17 cellular contexts compared by ENCODE assay signal in genomic region chr5:88172847-88173758, GRCh38.
DNase-seq lines count a peak whose midpoint lies in the region; ATAC-seq, FAIRE-seq and TF ChIP-seq lines count a peak whose summit lies in the region.
"Had no signal": no experiment of that assay in that cellular context is flagged by ENCODE, and none has a peak within 500 bp of the region (broad histone marks: within the 10 kb centered on the region; RNA-seq: fewer than 3 reads in every experiment).

No MANE protein-coding gene starts in this region.

- FAIRE-seq in urothelium cell line (lab: Jason Lieb, UNC), result no peak
- FAIRE-seq: RCC 7860 had no signal

- H3K36me3 ChIP-seq in HUES6 (ENCODE audit: control insufficient read depth, insufficient read depth, low read length), result no peaks in the 10 kb centered on the region

- peak overlapping the region; percentile 27; the same call in 1 of the 2 replicates for H3K4me3 ChIP-seq in HUES6 (ENCODE audit: low read depth, low read length)
- H3K4me3 ChIP-seq in WI38 (ENCODE audit: low read depth, low read length), result peak overlapping the region; percentile 12; the same call in 1 of the 2 replicates
- H3K4me3 ChIP-seq: testis had no signal

- CTCF ChIA-PET in HEK293T (lab: Yijun Ruan, JAX), result interaction anchor here (0.6 kb wide), 1 partner anchor 789 kb away, joined by 3 read pairs; no protein-coding TSS in a partner anchor

- no peaks in the 10 kb centered on the region for H3K27me3 ChIP-seq in HUES6 (ENCODE audit: control insufficient read depth, insufficient read depth, low read length)
- H3K27me3 ChIP-seq: testis had no signal

- DNase-seq in EH (ENCODE audit: low read depth), result peak; percentile 12
- DNase-seq in left kidney (ENCODE audit: low read depth, low spot score), result peak; percentile 26
- DNase-seq in natural killer cell treated with Interleukin-12 subunit alpha and Interleukin-12 subunit beta and Interleukin-15 and Interleukin-18, amount 100 ng/mL, for 72 hours (ENCODE audit: low spot score), result no peak
- no peak for DNase-seq in HEK293T (ENCODE audit: extremely low spot score)
- DNase-seq in urothelium cell line (ENCODE audit: low spot score), result no peak
- DNase-seq: activated CD4-positive, alpha-beta T cell treated with anti-CD3 and anti-CD28 coated beads for 36 hours; DMS153; effector memory CD8-positive, alpha-beta T cell; NCI-H1048; NCI-H345; T-cell; testis had no signal

- H3K4me1 Mint-ChIP-seq in natural killer cell treated with Interleukin-12 subunit alpha and Interleukin-12 subunit beta and Interleukin-15 and Interleukin-18, amount 100 ng/mL, for 72 hours (ENCODE audit: low read depth in 2 of 2), result no peaks in the 10 kb centered on the region
- H3K4me1 Mint-ChIP-seq: activated CD4-positive, alpha-beta T cell treated with anti-CD3 and anti-CD28 coated beads for 36 hours; T-cell had no signal

- no peak overlapping the region for H3K4me3 Mint-ChIP-seq in natural killer cell treated with Interleukin-12 subunit alpha and Interleukin-12 subunit beta and Interleukin-15 and Interleukin-18, amount 100 ng/mL, for 72 hours
- H3K4me3 Mint-ChIP-seq: activated CD4-positive, alpha-beta T cell treated with anti-CD3 and anti-CD28 coated beads for 36 hours; activated naive CD8-positive, alpha-beta T cell; effector memory CD8-positive, alpha-beta T cell; T-cell had no signal

- H3K9ac ChIP-seq in HUES6 (ENCODE audit: low read length), result peak overlapping the region; percentile 38

- no peak for TF ChIP-seq CTCF in WI38 (IDR thresholded peaks at IDR 0.05; ENCODE audit: low read depth, low read length)

- H3K27ac Mint-ChIP-seq in natural killer cell treated with Interleukin-12 subunit alpha and Interleukin-12 subunit beta and Interleukin-15 and Interleukin-18, amount 100 ng/mL, for 72 hours, result no peak overlapping the region
- H3K27ac Mint-ChIP-seq: activated CD4-positive, alpha-beta T cell treated with anti-CD3 and anti-CD28 coated beads for 36 hours; activated naive CD8-positive, alpha-beta T cell; effector memory CD8-positive, alpha-beta T cell; T-cell had no signal

- H3K9me3 ChIP-seq in HUES6 (ENCODE audit: control insufficient read depth, insufficient read depth, low read depth, low read length), result peaks cover 13% of the 10 kb centered on the region
- H3K9me3 ChIP-seq: testis had no signal

- H3K9me3 Mint-ChIP-seq in natural killer cell treated with Interleukin-12 subunit alpha and Interleukin-12 subunit beta and Interleukin-15 and Interleukin-18, amount 100 ng/mL, for 72 hours, result peaks cover 15% of the 10 kb centered on the region

- peaks cover 33 to 42% of the 10 kb centered on the region in 2 donors for H3K27me3 Mint-ChIP-seq in natural killer cell treated with Interleukin-12 subunit alpha and Interleukin-12 subunit beta and Interleukin-15 and Interleukin-18, amount 100 ng/mL, for 72 hours

- POLR2A ChIA-PET in HEK293T (lab: Yijun Ruan, JAX), result interaction anchor here (0.7 kb wide), 1 partner anchor 503 kb away, joined by 3 read pairs; no protein-coding TSS in a partner anchor

- H3K36me3 Mint-ChIP-seq in natural killer cell treated with Interleukin-12 subunit alpha and Interleukin-12 subunit beta and Interleukin-15 and Interleukin-18, amount 100 ng/mL, for 72 hours, result peaks cover 30% of the 10 kb centered on the region
- H3K36me3 Mint-ChIP-seq: T-cell had no signal

- H3K27ac ChIP-seq in HUES6 (ENCODE audit: low read depth, low read length), result peak overlapping the region; percentile 46; the same call in 1 of the 2 replicates
- H3K27ac ChIP-seq: testis had no signal

- peaks cover 10% of the 10 kb centered on the region for H3K4me1 ChIP-seq in HUES6 (ENCODE audit: control insufficient read depth, insufficient read depth, low read length)
- H3K4me1 ChIP-seq: testis had no signal

- no peak for ATAC-seq in HG03159 (IDR thresholded peaks at IDR 0.05; ENCODE audit: unreplicated experiment)
- ATAC-seq in natural killer cell treated with Interleukin-12 subunit alpha and Interleukin-12 subunit beta and Interleukin-15 and Interleukin-18, amount 100 ng/mL, for 72 hours, result no peak
- ATAC-seq: activated CD4-positive, alpha-beta T cell treated with anti-CD3 and anti-CD28 coated beads for 36 hours; effector memory CD8-positive, alpha-beta T cell; T-cell had no signal

TF ChIP-seq in HEK293T, 16 proteins besides CTCF, POLR2A, EP300 and RAD21:
- TF ChIP-seq SUZ12 (IDR thresholded peaks at IDR 0.05) (no peak), FOXA1 (IDR thresholded peaks at IDR 0.05) (no peak), LEF1 (IDR thresholded peaks at IDR 0.05; ENCODE audit: borderline replicate concordance) (no peak), FOXK2 (IDR thresholded peaks at IDR 0.05) (no peak), L3MBTL2 (conservative IDR thresholded peaks at IDR 0.05) (no peak), FOXM1 (IDR thresholded peaks at IDR 0.05; ENCODE audit: borderline replicate concordance) (no peak), TARDBP (IDR thresholded peaks at IDR 0.05) (no peak), CTBP1 (IDR thresholded peaks at IDR 0.05; ENCODE audit: borderline replicate concordance) (no peak), SP1 (IDR thresholded peaks at IDR 0.05) (no peak), ARNT (IDR thresholded peaks at IDR 0.05) (no peak), PKNOX1 (IDR thresholded peaks at IDR 0.05) (no peak), HDGF (IDR thresholded peaks at IDR 0.05; ENCODE audit: borderline replicate concordance) (no peak), ELF4 (IDR thresholded peaks at IDR 0.05) (no peak), NFRKB (IDR thresholded peaks at IDR 0.05) (no peak), ZNF384 (IDR thresholded peaks at IDR 0.05) (no peak), BHLHE40 (IDR thresholded peaks at IDR 0.05; ENCODE audit: borderline replicate concordance) (no peak)

Comparison
In these comparisons a context has a peak if more than half of its experiments do, and no peak if none do; other contexts are left out.
1. DNase-seq: peak in EH (single experiment) and left kidney (single experiment); none in natural killer cell treated with Interleukin-12 subunit alpha and Interleukin-12 subunit beta and Interleukin-15 and Interleukin-18, amount 100 ng/mL, for 72 hours (single experiment), HEK293T (single experiment) and urothelium cell line (single experiment).